In the genomic region with DNA sequence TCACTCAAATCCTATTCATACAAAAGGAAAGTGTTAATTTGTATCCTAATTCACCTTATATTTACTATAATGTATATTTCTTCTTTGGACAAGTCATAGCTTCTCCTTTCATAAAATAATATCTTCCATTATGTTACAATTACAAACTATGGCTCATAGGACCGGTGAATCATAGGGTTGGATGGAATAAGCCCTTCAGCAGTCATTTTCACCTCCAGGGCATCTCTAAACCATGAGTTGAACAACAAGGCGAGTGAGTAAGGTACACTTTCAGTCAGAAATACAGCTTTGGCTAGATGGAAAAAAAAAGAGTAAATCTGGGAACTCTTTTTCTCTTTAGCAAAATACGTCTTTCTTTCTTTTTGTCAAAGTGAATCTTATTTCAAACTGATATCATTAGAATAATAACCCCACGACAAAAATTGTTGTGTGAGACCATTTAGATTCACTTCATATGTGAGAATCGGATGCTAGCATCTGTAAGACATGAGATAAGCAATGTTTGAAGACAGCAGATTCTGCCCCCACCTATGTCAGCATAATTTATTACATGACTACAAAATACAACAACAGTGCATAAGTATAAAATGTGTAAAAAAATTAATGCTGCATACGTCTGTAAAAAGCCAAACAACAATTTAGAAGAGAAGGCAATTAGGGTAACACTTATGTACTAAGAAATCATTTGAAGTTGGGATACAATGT, we compare ENCODE assay signal across 1 cellular context.
TF ChIP-seq lines count a peak whose summit lies in the region.

No MANE protein-coding gene starts in this region.

TF ChIP-seq in SK-N-SH, 30 proteins besides CTCF, POLR2A, EP300 and RAD21 (continued from another document):
- TF ChIP-seq REST (IDR thresholded peaks at IDR 0.05; ENCODE audit: low read depth, low read length): no peak
- TF ChIP-seq RXRA (IDR thresholded peaks at IDR 0.05; ENCODE audit: borderline replicate concordance, low read depth): no peak
- no peak for TF ChIP-seq POLR2AphosphoS5 (IDR thresholded peaks at IDR 0.05; ENCODE audit: low read depth, low read length)
- peak; percentile 85 for TF ChIP-seq FOSL2 (IDR thresholded peaks at IDR 0.05; ENCODE audit: borderline replicate concordance, low read depth)
- TF ChIP-seq SIN3A (IDR thresholded peaks at IDR 0.05; ENCODE audit: borderline replicate concordance, low read depth, low read length): no peak
- TF ChIP-seq TCF12 (IDR thresholded peaks at IDR 0.05): peak; percentile 49; the same call in 1 of the 2 replicates
- TF ChIP-seq TAF1 (IDR thresholded peaks at IDR 0.05; ENCODE audit: borderline replicate concordance, low read depth, low read length): no peak
